Comparison of ENCODE assay signal across 7 cellular contexts in the genomic region with DNA sequence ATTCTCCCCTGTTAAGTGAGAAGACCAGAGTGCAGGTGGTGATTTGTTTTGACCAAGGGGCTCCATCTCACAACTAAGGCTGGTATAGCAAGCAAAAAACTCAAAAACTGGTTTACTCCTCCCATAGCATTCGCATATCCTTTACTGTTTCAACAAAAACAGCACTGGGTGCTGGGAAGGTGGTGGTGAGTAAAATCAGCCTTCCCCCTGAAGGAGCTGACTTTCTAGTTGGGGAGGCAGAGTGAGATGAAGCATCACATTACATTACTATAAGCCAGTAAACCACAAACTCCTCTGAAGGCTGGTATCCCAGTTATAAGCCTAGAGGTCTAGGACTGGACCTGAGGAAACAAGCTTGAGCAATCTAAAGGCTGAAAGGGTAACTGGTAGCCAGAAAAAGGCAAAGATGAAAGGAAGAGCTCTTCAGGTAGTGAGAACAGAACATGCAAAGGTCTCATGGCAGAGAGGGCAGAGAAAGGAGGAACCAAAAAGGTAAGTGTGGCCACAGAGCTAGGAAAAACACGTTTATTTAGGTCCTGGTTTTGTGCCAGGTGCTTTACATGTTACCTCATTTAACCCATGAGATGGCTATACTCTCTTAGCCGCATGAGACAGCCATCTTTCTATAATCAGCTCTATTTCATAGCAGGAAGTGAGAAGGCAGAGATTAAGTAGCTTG. TPM values are rescaled to one million over a fixed set of nuclear protein-coding genes. Genes with fewer than 3 reads are reported as not detected.
DNase-seq lines count a peak whose midpoint lies in the region; ATAC-seq, FAIRE-seq and TF ChIP-seq lines count a peak whose summit lies in the region.

No MANE protein-coding gene starts in this region.

- peak overlapping the region; percentile 77 for H3K4me2 ChIP-seq in Karpas-422 (ENCODE audit: low read depth, low read length, poor library complexity, severe bottlenecking)

- ATAC-seq in GM18858 (IDR thresholded peaks at IDR 0.05; ENCODE audit: unreplicated experiment) (peak; percentile 88), GM21786 (IDR thresholded peaks at IDR 0.05; ENCODE audit: unreplicated experiment) (peak; percentile 87), esophagus mucosa (peak; percentile 22)

- peak overlapping the region; percentile 68 for H3K9ac ChIP-seq in Karpas-422 (ENCODE audit: low read length)

- TF ChIP-seq CTCF in D721Med (IDR thresholded peaks at IDR 0.05; ENCODE audit: insufficient read depth, missing control alignments): no peak

- H3K27ac ChIP-seq in Karpas-422 (ENCODE audit: low read length): peak overlapping the region; percentile 91

- H3K79me2 ChIP-seq in Karpas-422 (ENCODE audit: low read length): peaks cover 92% of the 10 kb centered on the region

- H3K4me3 ChIP-seq in Karpas-422 (ENCODE audit: low read length) (peak overlapping the region; percentile 56), H7 (ENCODE audit: insufficient read depth, low read depth, low read length) (no peak overlapping the region)

- H4K20me1 ChIP-seq in Karpas-422 (ENCODE audit: insufficient read depth, low read depth, low read length): peaks cover 18% of the 10 kb centered on the region

- FAIRE-seq in D721Med (lab: Jason Lieb, UNC): no peak

- no peaks in the 10 kb centered on the region for H3K9me2 ChIP-seq in Karpas-422 (replicated peaks; ENCODE audit: insufficient read depth, low read length)

- H3K36me3 ChIP-seq in Karpas-422 (ENCODE audit: insufficient read depth, low read length): peaks cover 37% of the 10 kb centered on the region
- H3K36me3 ChIP-seq in H7 (replicated peaks; ENCODE audit: control insufficient read depth, insufficient read depth, low read length): no peaks in the 10 kb centered on the region

- H2AFZ ChIP-seq in Karpas-422 (ENCODE audit: low read length): no peak overlapping the region

- DNase-seq in Karpas-422 (peak; percentile 100), NCI-H187 treated with DMSO at 0.1 percent for 48 hours (lab: John Stamatoyannopoulos, UW) (no peak), H7 (no peak), D721Med (ENCODE audit: insufficient read length, low spot score) (no peak)

- H3K9me3 ChIP-seq in Karpas-422 (ENCODE audit: low read length): peaks cover 17% of the 10 kb centered on the region

- peaks cover 75% of the 10 kb centered on the region for H3K4me1 ChIP-seq in Karpas-422 (ENCODE audit: low read length)

- no peaks in the 10 kb centered on the region for H3K27me3 ChIP-seq in Karpas-422 (ENCODE audit: low read length)
- H3K27me3 ChIP-seq in H7 (ENCODE audit: control insufficient read depth, insufficient read depth, low read length): no peaks in the 10 kb centered on the region

RNA-seq across cellular contexts. Expression of gene TMEM123, which starts 22.3 kb away (rescaled TPM):
- 273 and 796 TPM in 2 replicates for total RNA-seq in Karpas-422 (2014; rRNA removed; shearing (Covaris generic); ENCODE audit: low replicate concordance)
- total RNA-seq in esophagus mucosa: 131 TPM
- 73.7 and 113 TPM in 2 replicates for total RNA-seq in H7 (2014; rRNA removed; shearing (Covaris generic))

Comparison
In these comparisons a context has a peak if more than half of its experiments do, and no peak if none do; other contexts are left out.
1. ATAC-seq: peak in every context shown above with its lines; median percentile 88 in GM18858; 87 in GM21786; 22 in esophagus mucosa.